In genomic region chr1:165697491-165697880, GRCh38 we compare ENCODE assay signal across 8 cellular contexts. TPM values are rescaled to one million over a fixed set of nuclear protein-coding genes. Genes with fewer than 3 reads are reported as not detected.
DNase-seq lines count a peak whose midpoint lies in the region; ATAC-seq and TF ChIP-seq lines count a peak whose summit lies in the region.

No MANE protein-coding gene starts in this region.

- peak overlapping the region in 11 of 12 donors; percentile 88 to 98 (median 94) for H3K27ac ChIP-seq in heart left ventricle
- H3K27ac ChIP-seq in adrenal gland = peak overlapping the region; percentile 88 to 98 (median 95)
- peak overlapping the region; percentile 96 to 99 for H3K27ac ChIP-seq in lung (ENCODE audit: low read depth in 1 of 2, low read length in 1 of 2)
- H3K27ac ChIP-seq in uterus = peak overlapping the region; percentile 91 to 98

- ATAC-seq in heart left ventricle (no peak), left ventricle myocardium superior (no peak), lung (ENCODE audit: insufficient read depth, low FRiP score) (no peak), HG02981 (IDR thresholded peaks at IDR 0.05; ENCODE audit: unreplicated experiment) (no peak)

- peak in 1 of 12 donors; percentile 11 for TF ChIP-seq CTCF in heart left ventricle (IDR thresholded peaks at IDR 0.05)
- TF ChIP-seq CTCF in adrenal gland (IDR thresholded peaks at IDR 0.05) = no peak
- no peak for TF ChIP-seq CTCF in lung (IDR thresholded peaks at IDR 0.05; ENCODE audit: control extremely low read depth, extremely low read depth)
- no peak for TF ChIP-seq CTCF in uterus (IDR thresholded peaks at IDR 0.05)

- TF ChIP-seq POLR2A in heart left ventricle (IDR thresholded peaks at IDR 0.05) (no peak), adrenal gland (IDR thresholded peaks at IDR 0.05) (no peak), uterus (IDR thresholded peaks at IDR 0.05) (no peak)

- H3K9me3 ChIP-seq in heart left ventricle (no peaks in the 10 kb centered on the region), adrenal gland (replicated peaks in 1 of 3) (no peaks in the 10 kb centered on the region), lung (ENCODE audit: control insufficient read depth in 2 of 2, insufficient read depth in 1 of 2, low read length in 1 of 2) (no peaks in the 10 kb centered on the region), uterus (no peaks in the 10 kb centered on the region)

- H3K36me3 ChIP-seq in heart left ventricle = peaks cover 0 to 10% (median 0%) of the 10 kb centered on the region in 9 donors
- H3K36me3 ChIP-seq in adrenal gland (replicated peaks in 1 of 2) = no peaks in the 10 kb centered on the region
- no peaks in the 10 kb centered on the region for H3K36me3 ChIP-seq in lung (ENCODE audit: control insufficient read depth in 2 of 2, insufficient read depth in 2 of 2, low read length in 2 of 2)
- H3K36me3 ChIP-seq in uterus = no peaks in the 10 kb centered on the region

- no peak for DNase-seq in heart left ventricle
- no peak for DNase-seq in left ventricle myocardium superior
- no peak for DNase-seq in adrenal gland
- no peak for DNase-seq in lung (ENCODE audit: low spot score)
- no peak for DNase-seq in uterus
- no peak for DNase-seq in DMS153 (lab: John Stamatoyannopoulos, UW)
- no peak for DNase-seq in OCI-M2 (lab: John Stamatoyannopoulos, UW; ENCODE audit: unreplicated experiment)

- WGBS in heart left ventricle, 4 donors = 44 to 52% (median 47%) methylated on average over 8 of the region's 8 CpGs
- 28 to 43% (median 37%) methylated on average over 8 of the region's 8 CpGs for WGBS in adrenal gland, 4 donors
- 36 to 51% methylated on average over 8 of the region's 8 CpGs for WGBS in lung, 2 donors

- H3K4me3 ChIP-seq in heart left ventricle (peak overlapping the region; percentile 41 to 89 (median 70)), adrenal gland (peak overlapping the region; percentile 65 to 97 (median 79)), lung (peak overlapping the region; percentile 92), uterus (peak overlapping the region; percentile 75 to 93)

- H3K27me3 ChIP-seq in heart left ventricle (no peaks in the 10 kb centered on the region), adrenal gland (no peaks in the 10 kb centered on the region), lung (ENCODE audit: control insufficient read depth, insufficient read depth) (no peaks in the 10 kb centered on the region), uterus (no peaks in the 10 kb centered on the region)

- intact Hi-C loops in heart left ventricle (cut with DNase I) (loop anchor here in 9 of 10 donors (1.0 to 10.0 kb wide), 9 partner anchors 63 to 100 kb away; partner anchors contain the start of genes MGST3 (in 6 of the 9) and TMCO1 (in 2 of the 9)), left ventricle myocardium superior (cut with micrococcal nuclease) (no loop called here), adrenal gland (cut with DNase I) (loop anchor here in 1 of 2 donors (10.0 kb wide), 1 partner anchor 63 kb away; the partner anchor contains the start of gene MGST3), uterus (cut with DNase I; ENCODE audit: low total_unique reads) (no loop called here)

- H3K4me1 ChIP-seq in heart left ventricle = peaks cover 0 to 31% (median 19%) of the 10 kb centered on the region in 12 donors
- H3K4me1 ChIP-seq in adrenal gland (replicated peaks in 1 of 2) = peaks cover 18 to 34% of the 10 kb centered on the region in 2 donors
- peaks cover 0 to 7% of the 10 kb centered on the region in 2 donors for H3K4me1 ChIP-seq in lung (ENCODE audit: control insufficient read depth in 2 of 2, insufficient read depth in 2 of 2, low read length in 2 of 2)
- H3K4me1 ChIP-seq in uterus = peaks cover 13 to 14% of the 10 kb centered on the region in 2 donors

RNA-seq across cellular contexts. Expression of gene ALDH9A1, which starts 0.9 kb away (rescaled TPM):
- total RNA-seq in heart left ventricle (10 to 100 TPM; 51.1 to 77.0 (median 66.1) TPM), left ventricle myocardium superior (56.3 TPM), adrenal gland (100 to 1,000 TPM; 127 to 269 (median 194) TPM), lung (10 to 100 TPM; 59.2 to 76.3 TPM), uterus (100 to 1,000 TPM in 1 of 4 donors, 10 to 100 TPM in 3; 25.4 to 105 (median 68.4) TPM)
- polyA plus RNA-seq in heart left ventricle (10 to 100 TPM; 21.6 to 41.6 TPM), adrenal gland (100 to 1,000 TPM in 1 of 3 donors, 10 to 100 TPM in 2; 36.0 to 232 (median 70.0) TPM), lung (10 to 100 TPM; 32.8 to 43.0 TPM)

Comparison
In these comparisons a context has a peak if more than half of its experiments do, and no peak if none do; other contexts are left out.
1. intact Hi-C loops: an anchor here in heart left ventricle (1.0 to 10.0 kb wide); none called in left ventricle myocardium superior and uterus.